In genomic region chr6:42068173-42068572, GRCh38 we compare ENCODE assay signal across 33 cellular contexts.
"Had no signal": no experiment of that assay in that cellular context is flagged by ENCODE, and none has a peak within 500 bp of the region (broad histone marks: within the 10 kb centered on the region; RNA-seq: fewer than 3 reads in every experiment).

No MANE protein-coding gene starts in this region.

- ATAC-seq: activated CD8-positive, alpha-beta memory T cell treated with anti-CD3 and anti-CD28 coated beads, Interleukin-2, amount 10 ng/mL, durations not matched to agents 7 days and 5 days; PC-3 had no signal

- H3K4me1 ChIP-seq: Peyer's patch, SJCRH30 had no signal

- DNase-seq: activated CD4-positive, alpha-beta memory T cell treated with anti-CD3 and anti-CD28 coated beads, Interleukin-2, amount 10 ng/mL, durations not matched to agents 7 days and 5 days; activated CD4-positive, alpha-beta T cell treated with anti-CD3 and anti-CD28 coated beads for 1 hour; activated CD4-positive, alpha-beta T cell treated with anti-CD3 and anti-CD28 coated beads for 48 hours; activated CD4-positive, CD25-positive, alpha-beta regulatory T cell; activated CD8-positive, alpha-beta memory T cell treated with anti-CD3 and anti-CD28 coated beads for 24 hours; activated CD8-positive, alpha-beta memory T cell treated with anti-CD3 and anti-CD28 coated beads, Interleukin-2, amount 10 ng/mL, durations not matched to agents 7 days and 5 days; activated CD8-positive, alpha-beta memory T cell treated with anti-CD3 and anti-CD28 coated beads, Interleukin-2, amount 50 U/mL, for 48 hours; activated effector memory CD4-positive, alpha-beta T cell treated with Interleukin-2 at 50 U/mL for 16 hours; activated naive CD4-positive, alpha-beta T cell treated with anti-CD3 and anti-CD28 coated beads, Interleukin-2, amount 10 ng/mL, durations not matched to agents 7 days and 5 days; activated T-cell treated with anti-CD3 and anti-CD28 coated beads, Interleukin-2, amount 50 U/mL, for 48 hours; amniotic stem cell; brain microvascular endothelial cell; Karpas-422; KBM-7; NCI-H1048; NCI-H1105 treated with DMSO at 0.1 percent for 48 hours; NCI-H1436; NCI-H1694; NCI-H1930; NCI-H345; NCI-H510A; NCI-H526; NCI-H748 treated with DMSO at 0.1 percent for 48 hours; NK-92 treated with Interleukin-12 subunit alpha and Interleukin-12 subunit beta, amount 100 ng/mL, for 24 hours; PC-3; Peyer's patch; SHP77; SJCRH30; T1000; WERI-Rb-1 had no signal

- H3K9me3 ChIP-seq: Peyer's patch, SJCRH30 had no signal

- H3K27me3 ChIP-seq: brain microvascular endothelial cell, cardiac muscle cell, Peyer's patch, SJCRH30 had no signal

- H3K27ac ChIP-seq: brain microvascular endothelial cell, cardiac muscle cell, Peyer's patch, RWPE1, SJCRH30, SK-N-MC, WERI-Rb-1 had no signal

- H3K4me3 ChIP-seq: cardiac muscle cell, Peyer's patch, SJCRH30, SK-N-MC had no signal
